Comparison of ENCODE assay signal across 17 cellular contexts in genomic region chr3:72312339-72312738, GRCh38.
DNase-seq lines count a peak whose midpoint lies in the region; ATAC-seq and TF ChIP-seq lines count a peak whose summit lies in the region.
"Had no signal": no experiment of that assay in that cellular context is flagged by ENCODE, and none has a peak within 500 bp of the region (broad histone marks: within the 10 kb centered on the region; RNA-seq: fewer than 3 reads in every experiment).

No MANE protein-coding gene starts in this region.

- H3K79me2 ChIP-seq in Loucy (ENCODE audit: insufficient read depth, low read length): 0 out of 2 replicates have a peak, but pooled peaks cover 6% of the 10 kb centered on the region

- no peak overlapping the region for H2AFZ ChIP-seq in Loucy (ENCODE audit: low read length)
- H2AFZ ChIP-seq: neural progenitor cell had no signal

- H3K27me3 ChIP-seq in Loucy (ENCODE audit: insufficient read depth, low read length, poor library complexity, severe bottlenecking): no peaks in the 10 kb centered on the region

- no peaks in the 10 kb centered on the region for H3K36me3 ChIP-seq in Loucy (ENCODE audit: insufficient read depth, low read length)
- H3K36me3 ChIP-seq: neural progenitor cell had no signal

- H3K9ac ChIP-seq in Loucy (ENCODE audit: low read depth, low read length, poor library complexity, severe bottlenecking): peak overlapping the region; percentile 81
- H3K9ac ChIP-seq: neural progenitor cell had no signal

- peak overlapping the region; percentile 93 for H3K4me2 ChIP-seq in Loucy (ENCODE audit: low read depth, low read length, poor library complexity, severe bottlenecking)
- H3K4me2 ChIP-seq: neural progenitor cell had no signal

- H3K27me3 Mint-ChIP-seq in activated T-helper 17 cell treated with anti-CD3 and anti-CD28 coated beads, Interleukin-2, amount 50 U/mL, for 72 hours: no peaks in the 10 kb centered on the region

- no peaks in the 10 kb centered on the region for H3K36me3 Mint-ChIP-seq in activated T-helper 17 cell treated with anti-CD3 and anti-CD28 coated beads, Interleukin-2, amount 50 U/mL, for 72 hours (ENCODE audit: low read depth)
- H3K36me3 Mint-ChIP-seq: neural progenitor cell had no signal

- peaks cover 14% of the 10 kb centered on the region for H3F3A ChIP-seq in Loucy (ENCODE audit: low read depth)

- peaks cover 62% of the 10 kb centered on the region for H3K4me1 ChIP-seq in Loucy (ENCODE audit: insufficient read depth, low read length, poor library complexity, severe bottlenecking)
- H3K4me1 ChIP-seq: neural progenitor cell had no signal

- ATAC-seq in HG02588 (IDR thresholded peaks at IDR 0.05; ENCODE audit: unreplicated experiment) (peak; percentile 39), HG03159 (IDR thresholded peaks at IDR 0.05; ENCODE audit: unreplicated experiment) (no peak)
- ATAC-seq in activated T-helper 17 cell treated with anti-CD3 and anti-CD28 coated beads, Interleukin-2, amount 50 U/mL, for 72 hours (replicated peaks): peak; percentile 69

- peaks cover 4% of the 10 kb centered on the region for H3K9me3 Mint-ChIP-seq in activated T-helper 17 cell treated with anti-CD3 and anti-CD28 coated beads, Interleukin-2, amount 50 U/mL, for 72 hours
- H3K9me3 Mint-ChIP-seq: neural progenitor cell had no signal

- H3K27ac Mint-ChIP-seq in activated T-helper 17 cell treated with anti-CD3 and anti-CD28 coated beads, Interleukin-2, amount 50 U/mL, for 72 hours: no peak overlapping the region
- H3K27ac Mint-ChIP-seq: neural progenitor cell had no signal

- no peaks in the 10 kb centered on the region for H4K20me1 ChIP-seq in Loucy (ENCODE audit: insufficient read depth, low read length, poor library complexity, severe bottlenecking)

- DNase-seq in GM12864 (ENCODE audit: low read depth) (peak; percentile 26), NCI-H510A (lab: John Stamatoyannopoulos, UW) (no peak), ureter (ENCODE audit: low spot score) (no peak)
- DNase-seq: activated CD4-positive, alpha-beta T cell treated with anti-CD3 and anti-CD28 coated beads for 48 hours; activated T-cell treated with anti-CD3 and anti-CD28 coated beads, Interleukin-2, amount 50 U/mL, for 1 hour; DMS153; effector CD8-positive, alpha-beta T cell; HCEC 1CT; hippocampal formation; midbrain; NCI-H1048; NCI-H748 treated with DMSO at 0.1 percent for 48 hours had no signal

- no peaks in the 10 kb centered on the region for H3K9me2 ChIP-seq in Loucy (replicated peaks; ENCODE audit: low read depth, low read length)

- peaks cover 10% of the 10 kb centered on the region for H3K4me1 Mint-ChIP-seq in activated T-helper 17 cell treated with anti-CD3 and anti-CD28 coated beads, Interleukin-2, amount 50 U/mL, for 72 hours

- H3K4me3 Mint-ChIP-seq in activated T-helper 17 cell treated with anti-CD3 and anti-CD28 coated beads, Interleukin-2, amount 50 U/mL, for 72 hours: no peak overlapping the region
- H3K4me3 Mint-ChIP-seq: neural progenitor cell had no signal

- H3K4me3 ChIP-seq in GM12864 (ENCODE audit: low read depth, low read length): no peak overlapping the region
- H3K4me3 ChIP-seq in Loucy (ENCODE audit: low read length, poor library complexity, severe bottlenecking): no peak overlapping the region
- H3K4me3 ChIP-seq: neural progenitor cell had no signal

- TF ChIP-seq CTCF in GM12864 (IDR thresholded peaks at IDR 0.05; ENCODE audit: low read depth, low read length, missing control alignments): no peak
- TF ChIP-seq CTCF in Loucy (conservative IDR thresholded peaks at IDR 0.05; ENCODE audit: low read length): no peak

- H3K9me3 ChIP-seq in Loucy (ENCODE audit: insufficient read depth, low read depth, low read length): no peaks in the 10 kb centered on the region
